In the genomic region with DNA sequence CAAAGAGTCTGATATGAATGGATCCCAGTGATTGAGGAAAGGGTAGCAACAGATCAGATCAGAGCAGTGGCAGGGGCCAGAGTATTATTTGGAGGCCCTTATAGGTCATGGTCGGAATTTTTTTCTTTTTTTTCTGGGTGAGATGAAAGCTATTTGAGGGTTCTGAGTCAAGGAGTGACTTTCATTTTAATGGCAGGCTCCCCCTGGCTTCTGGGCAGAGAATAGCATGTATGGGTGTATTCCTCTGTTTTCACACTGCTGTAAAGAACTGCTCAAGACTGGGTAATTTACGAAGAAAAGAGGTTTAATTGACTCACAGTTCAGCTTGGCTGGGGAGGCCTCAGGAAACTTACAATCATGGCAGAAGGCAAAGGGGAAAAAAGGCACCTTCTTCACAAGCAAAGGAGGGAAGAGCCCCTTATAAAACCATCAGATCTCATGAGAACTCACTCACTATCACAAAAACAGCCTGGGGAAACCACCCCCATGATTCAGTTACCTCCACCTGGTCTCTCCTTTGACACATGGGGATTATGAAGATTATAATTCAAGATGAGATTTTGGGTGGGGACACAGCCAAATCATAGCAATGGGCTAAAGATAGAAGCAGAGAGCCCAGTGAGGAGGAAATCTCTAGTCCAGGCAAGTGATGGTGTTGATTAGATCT, we compare ENCODE assay signal across 8 cellular contexts. TPM values are rescaled to one million over a fixed set of nuclear protein-coding genes. Genes with fewer than 3 reads are reported as not detected.
A peak's percentile ranks its signal among the peaks of the same experiment; 100 is the strongest.
DNase-seq lines count a peak whose midpoint lies in the region; FAIRE-seq and TF ChIP-seq lines count a peak whose summit lies in the region.

No MANE protein-coding gene starts in this region.

- H3K4me2 ChIP-seq in KMS-11, result no peak overlapping the region

- peak overlapping the region; percentile 5; the same call in 1 of the 2 replicates for H2AFZ ChIP-seq in KMS-11 (ENCODE audit: low read depth)

- peak; percentile 41 for TF ChIP-seq CTCF in D721Med (IDR thresholded peaks at IDR 0.05; ENCODE audit: insufficient read depth, missing control alignments)
- peak; percentile 84 for TF ChIP-seq CTCF in KMS-11 (conservative IDR thresholded peaks at IDR 0.05; ENCODE audit: low read depth, low read length)
- TF ChIP-seq CTCF in fibroblast of pulmonary artery (IDR thresholded peaks at IDR 0.05; ENCODE audit: low read length, missing control alignments), result peak; percentile 70

- H3K4me3 ChIP-seq in KMS-11 (IDR thresholded peaks at IDR 0.05; ENCODE audit: insufficient read depth, low read depth, low read length), result no peak overlapping the region
- no peak overlapping the region for H3K4me3 ChIP-seq in fibroblast of pulmonary artery (replicated peaks; ENCODE audit: low read depth, low read length)

- no peak overlapping the region for H3K9ac ChIP-seq in KMS-11

- in situ Hi-C loops in G401 (cut with HindIII; ENCODE audit: low sequenced_read_pairs), result loop anchor here (10.0 kb wide), 1 partner anchor 63 kb away; no protein-coding TSS in a partner anchor

- no peaks in the 10 kb centered on the region for H3K4me1 ChIP-seq in KMS-11 (ENCODE audit: low read depth, poor library complexity, severe bottlenecking)

- no peak overlapping the region for H3K27ac ChIP-seq in KMS-11

- no peaks in the 10 kb centered on the region; the same call in 1 of the 2 replicates for H3K27me3 ChIP-seq in KMS-11 (ENCODE audit: insufficient read depth, low read depth)

- no peaks in the 10 kb centered on the region for H3K36me3 ChIP-seq in KMS-11 (ENCODE audit: insufficient read depth)

- DNase-seq in D721Med (ENCODE audit: insufficient read length, low spot score) (no peak), fibroblast of pulmonary artery (ENCODE audit: low read depth) (peak; percentile 33), inferior parietal cortex (ENCODE audit: extremely low spot score) (no peak), G401 (ENCODE audit: low spot score) (no peak), 8988T (no peak)
- DNase-seq in activated CD4-positive, alpha-beta T cell treated with anti-CD3 and anti-CD28 coated beads, Interleukin-2, amount 50 U/mL, for 48 hours, result peak; percentile 43 to 63
- peak; percentile 65 for DNase-seq in stimulated activated CD4-positive, alpha-beta T cell treated with anti-CD3 and anti-CD28 coated beads, Interleukin-15, amount 100 ng/mL, for 24 hours

- no peaks in the 10 kb centered on the region for H3K79me2 ChIP-seq in KMS-11 (ENCODE audit: insufficient read depth, low read depth)

- FAIRE-seq in D721Med (lab: Jason Lieb, UNC), result no peak

- no peaks in the 10 kb centered on the region for H4K20me1 ChIP-seq in KMS-11 (ENCODE audit: insufficient read depth)

RNA-seq across cellular contexts. Expression of gene SLC6A16, which starts 3.0 kb away (rescaled TPM):
- 6.6 TPM in 1 of 2 replicates, not detected in the other for total RNA-seq in G401 (2014; rRNA removed; shearing (Covaris generic))

RNA-seq across cellular contexts. Expression of gene CD37, which starts 7.2 kb away (rescaled TPM):
- not detected in 2 replicates for total RNA-seq in G401 (2014; rRNA removed; shearing (Covaris generic))

RNA-seq across cellular contexts. Expression of gene TEAD2, which starts 34.2 kb away (rescaled TPM):
- 30.2 and 33.2 TPM in 2 replicates for total RNA-seq in G401 (2014; rRNA removed; shearing (Covaris generic))

RNA-seq across cellular contexts. Expression of gene DKKL1, which starts 35.7 kb away (rescaled TPM):
- total RNA-seq in G401 (2014; rRNA removed; shearing (Covaris generic)), result 6.2 and 7.3 TPM in 2 replicates

Comparison
In these comparisons a context has a peak if more than half of its experiments do, and no peak if none do; other contexts are left out.
1. DNase-seq: peak in activated CD4-positive, alpha-beta T cell treated with anti-CD3 and anti-CD28 coated beads, Interleukin-2, amount 50 U/mL, for 48 hours (2 of 2), fibroblast of pulmonary artery (single experiment) and stimulated activated CD4-positive, alpha-beta T cell treated with anti-CD3 and anti-CD28 coated beads, Interleukin-15, amount 100 ng/mL, for 24 hours (single experiment); none in D721Med (single experiment), inferior parietal cortex (single experiment), G401 (single experiment) and 8988T (single experiment).
2. Peak in every context shown above with its lines, with median percentiles within 50 percentile points of each other: CTCF ChIP-seq.